Comparison of ENCODE assay signal across 28 cellular contexts in the genomic region with DNA sequence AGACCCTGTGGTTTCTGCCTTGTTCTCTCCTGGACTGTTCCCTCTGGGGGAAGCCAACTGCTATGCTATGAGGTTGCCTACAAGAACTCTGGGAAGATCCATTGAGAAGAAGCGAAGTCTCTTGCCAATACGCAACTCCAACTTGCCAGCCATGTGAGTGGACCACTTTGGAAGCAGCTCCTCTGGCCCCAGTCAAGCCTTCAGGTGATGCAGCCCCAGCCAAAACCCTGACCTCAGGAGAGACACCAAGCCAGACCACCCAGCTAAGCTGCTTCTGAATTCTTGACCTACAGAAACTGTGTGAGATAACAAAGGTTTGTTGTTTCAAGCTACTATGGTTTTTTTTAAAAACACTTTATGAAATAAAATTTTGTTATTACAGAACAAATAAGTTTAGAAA. TPM values are rescaled to one million over a fixed set of nuclear protein-coding genes. Genes with fewer than 3 reads are reported as not detected.
DNase-seq lines count a peak whose midpoint lies in the region; ATAC-seq, FAIRE-seq and TF ChIP-seq lines count a peak whose summit lies in the region.
"Had no signal": no experiment of that assay in that cellular context is flagged by ENCODE, and none has a peak within 500 bp of the region (broad histone marks: within the 10 kb centered on the region; RNA-seq: fewer than 3 reads in every experiment).

No MANE protein-coding gene starts in this region.

- no peak overlapping the region for H3K27ac ChIP-seq in K562 (ENCODE audit: extremely low read depth, low read depth, low read length)
- no peak overlapping the region for H3K27ac ChIP-seq in endodermal cell (ENCODE audit: low read depth, low read length)
- no peak overlapping the region for H3K27ac ChIP-seq in CD4-positive, alpha-beta T cell (ENCODE audit: low read depth, low read length)
- H3K27ac ChIP-seq: A549; BLaER1 treated with 17β-estradiol and CSF1 and Interleukin-3, amounts not matched to agents 10 nM and 100 nM had no signal

- no peak overlapping the region for H3K27ac Mint-ChIP-seq in endodermal cell
- no peak overlapping the region for H3K27ac Mint-ChIP-seq in CD4-positive, alpha-beta T cell
- H3K27ac Mint-ChIP-seq: CD14-positive monocyte; CD4-positive, alpha-beta memory T cell; GM23338; H9 had no signal

- ATAC-seq in K562 (no peak), omental fat pad (ENCODE audit: low FRiP score) (no peak), HG02678 (IDR thresholded peaks at IDR 0.05; ENCODE audit: unreplicated experiment) (no peak)
- no peak for ATAC-seq in CD4-positive, alpha-beta T cell (ENCODE audit: poor library complexity)
- ATAC-seq: A549, GM23338, HCT116 had no signal

- CTCF ChIA-PET in K562 (lab: Yijun Ruan, JAX; ENCODE audit: low intra/inter-chr PET ratio): no interaction called here
- CTCF ChIA-PET in CD4-positive, alpha-beta T cell (lab: Charles Lee): no interaction called here

- H3K4me3 ChIP-seq in K562: no peak overlapping the region
- H3K4me3 ChIP-seq in endodermal cell (ENCODE audit: low read length): no peak overlapping the region
- H3K4me3 ChIP-seq: A549; BLaER1 treated with 17β-estradiol and CSF1 and Interleukin-3, amounts not matched to agents 10 nM and 100 nM; GM23338 had no signal

- in situ Hi-C loops in K562 (cut with MboI): no loop called here

- no peak overlapping the region for H2AFZ ChIP-seq in K562 (ENCODE audit: low read depth, low read length)
- H2AFZ ChIP-seq: GM23338 had no signal

- DNase-seq in activated CD8-positive, alpha-beta memory T cell treated with anti-CD3 and anti-CD28 coated beads, Interleukin-2, amount 50 U/mL, for 48 hours: peak; percentile 36
- no peak for DNase-seq in activated CD8-positive, alpha-beta memory T cell treated with anti-CD3 and anti-CD28 coated beads, Interleukin-2, amount 50 U/mL, for 4 hours
- no peak for DNase-seq in K562 (ENCODE audit: extremely low read depth in 1 of 4, low spot score in 3 of 4)
- DNase-seq in endodermal cell: peak; percentile 26
- DNase-seq in omental fat pad (ENCODE audit: low spot score): peak; percentile 3
- DNase-seq in CD4-positive, alpha-beta T cell: no peak
- DNase-seq: 8988T; ACHN; AML-193; BE2C; Calu3; CD4-positive, alpha-beta memory T cell; COR-L47; DMS53; DMS79 treated with DMSO at 0.1 percent for 48 hours; GF-D8; H9 had no signal

- no peak overlapping the region for H3K9ac ChIP-seq in K562 (ENCODE audit: insufficient read depth in 1 of 2, low read depth in 2 of 2, low read length in 2 of 2)
- no peak overlapping the region for H3K9ac ChIP-seq in endodermal cell (ENCODE audit: extremely low read depth, low read length, poor library complexity, severe bottlenecking)
- H3K9ac ChIP-seq: BLaER1 treated with 17β-estradiol and CSF1 and Interleukin-3, amounts not matched to agents 10 nM and 100 nM had no signal

- no peaks in the 10 kb centered on the region for H3K36me3 Mint-ChIP-seq in endodermal cell (ENCODE audit: low read depth)
- no peaks in the 10 kb centered on the region for H3K36me3 Mint-ChIP-seq in CD4-positive, alpha-beta T cell (ENCODE audit: low read depth)
- H3K36me3 Mint-ChIP-seq: CD14-positive monocyte; CD4-positive, alpha-beta memory T cell had no signal

- no peak for TF ChIP-seq RAD21 in K562 (CRISPR knock-in tag; conservative IDR thresholded peaks at IDR 0.05 in 1 of 2, IDR thresholded peaks at IDR 0.05 in 1 of 2)

- H4K20me1 ChIP-seq in K562 (replicated peaks; ENCODE audit: control insufficient read depth, insufficient read depth, low read length): no peaks in the 10 kb centered on the region; the same call in 1 of the 2 replicates
- H4K20me1 ChIP-seq: BLaER1 treated with 17β-estradiol and CSF1 and Interleukin-3, amounts not matched to agents 10 nM and 100 nM had no signal

- peaks cover 0 to 19% of the 10 kb centered on the region in 2 experiments; a peak in 3 of 5 replicates for H3K4me1 ChIP-seq in K562 (replicated peaks in 1 of 2; ENCODE audit: control insufficient read depth in 2 of 2, insufficient read depth in 2 of 2, low read length in 2 of 2)
- H3K4me1 ChIP-seq in endodermal cell (ENCODE audit: control insufficient read depth, insufficient read depth, low read length): no peaks in the 10 kb centered on the region
- H3K4me1 ChIP-seq: A549; BE2C; BLaER1 treated with 17β-estradiol and CSF1 and Interleukin-3, amounts not matched to agents 10 nM and 100 nM had no signal

- H3K4me2 ChIP-seq in K562 (ENCODE audit: insufficient read depth, low read length): no peak overlapping the region
- H3K4me2 ChIP-seq: A549; BLaER1 treated with 17β-estradiol and CSF1 and Interleukin-3, amounts not matched to agents 10 nM and 100 nM; GM23338 had no signal

- POLR2A ChIA-PET in K562 (lab: Yijun Ruan, JAX): interaction anchor here (0.9 kb wide), 1 partner anchor 14 kb away, joined by 3 read pairs; no protein-coding TSS in a partner anchor
- POLR2A ChIA-PET in CD4-positive, alpha-beta T cell (lab: Charles Lee): no interaction called here

- H3K27me3 Mint-ChIP-seq in endodermal cell (ENCODE audit: insufficient read depth): no peaks in the 10 kb centered on the region
- H3K27me3 Mint-ChIP-seq in CD4-positive, alpha-beta T cell: no peaks in the 10 kb centered on the region

- intact Hi-C loops in K562 (cut with micrococcal nuclease): no loop called here
- intact Hi-C loops in CD4-positive, alpha-beta T cell (cut with DNase I, micrococcal nuclease): no loop called here

- no peak overlapping the region for H3K4me3 Mint-ChIP-seq in endodermal cell
- no peak overlapping the region for H3K4me3 Mint-ChIP-seq in CD4-positive, alpha-beta T cell
- H3K4me3 Mint-ChIP-seq: CD14-positive monocyte; CD4-positive, alpha-beta memory T cell; GM23338; H9 had no signal

- no TSS peak for BruUV-seq in K562 (replicated peaks; lab: Mats Ljungman, UMichigan)

- no peaks in the 10 kb centered on the region for H3K4me1 Mint-ChIP-seq in endodermal cell
- no peaks in the 10 kb centered on the region for H3K4me1 Mint-ChIP-seq in CD4-positive, alpha-beta T cell (ENCODE audit: low read depth)
- H3K4me1 Mint-ChIP-seq: CD14-positive monocyte; CD4-positive, alpha-beta memory T cell had no signal

- no peak for TF ChIP-seq EP300 in K562 (IDR thresholded peaks at IDR 0.05; ENCODE audit: low read length)

- WGBS in K562 (ENCODE audit: insufficient coverage, low coverage, missing lambda C conversion rate): 21% methylated on average over 2 of the region's 2 CpGs
- WGBS in endodermal cell (ENCODE audit: insufficient coverage in 1 of 2, insufficient read length in 1 of 2), 2 experiments: 99 to 100% methylated on average over 2 of the region's 2 CpGs

- H3K27me3 ChIP-seq in K562 (ENCODE audit: control insufficient read depth in 2 of 2, insufficient read depth in 2 of 2, low read length in 2 of 2): peaks cover 3 to 12% of the 10 kb centered on the region in 2 experiments; a peak in 3 of 5 replicates
- no peaks in the 10 kb centered on the region for H3K27me3 ChIP-seq in endodermal cell (ENCODE audit: control insufficient read depth, insufficient read depth, low read length, poor library complexity, severe bottlenecking)
- H3K27me3 ChIP-seq in CD4-positive, alpha-beta T cell (ENCODE audit: control insufficient read depth, insufficient read depth, low read length): no peaks in the 10 kb centered on the region
- H3K27me3 ChIP-seq: BE2C; BLaER1 treated with 17β-estradiol and CSF1 and Interleukin-3, amounts not matched to agents 10 nM and 100 nM had no signal

- H3K9me1 ChIP-seq in K562 (ENCODE audit: control insufficient read depth, insufficient read depth, low read length): no peaks in the 10 kb centered on the region

- H3K9me3 Mint-ChIP-seq in endodermal cell: no peaks in the 10 kb centered on the region
- H3K9me3 Mint-ChIP-seq in CD4-positive, alpha-beta T cell: no peaks in the 10 kb centered on the region
- H3K9me3 Mint-ChIP-seq: H9 had no signal

- peak; percentile 35 for FAIRE-seq in K562 (lab: Jason Lieb, UNC)
- FAIRE-seq: A549, GM12891, GM18507 had no signal

- no peaks in the 10 kb centered on the region for H3K79me2 ChIP-seq in K562 (ENCODE audit: control insufficient read depth, insufficient read depth, low read length)

- H3K9me3 ChIP-seq in K562 (replicated peaks; ENCODE audit: control insufficient read depth, insufficient read depth, low read depth, low read length) (no peaks in the 10 kb centered on the region), endodermal cell (ENCODE audit: control insufficient read depth, low read length) (no peaks in the 10 kb centered on the region)
- no peaks in the 10 kb centered on the region for H3K9me3 ChIP-seq in CD4-positive, alpha-beta T cell (ENCODE audit: control insufficient read depth, low read length)
- H3K9me3 ChIP-seq: A549, BE2C had no signal

- TF ChIP-seq POLR2A in K562 (conservative IDR thresholded peaks at IDR 0.05): no peak

- TF ChIP-seq CTCF in K562 (IDR thresholded peaks at IDR 0.05 in 2 of 3, conservative IDR thresholded peaks at IDR 0.05 in 1 of 3; ENCODE audit: insufficient read depth in 2 of 3, low read depth in 1 of 3, low read length in 3 of 3) (no peak), endodermal cell (conservative IDR thresholded peaks at IDR 0.05) (no peak), omental fat pad (IDR thresholded peaks at IDR 0.05) (no peak)
- no peak for TF ChIP-seq CTCF in CD4-positive, alpha-beta T cell (IDR thresholded peaks at IDR 0.05)

- H3K36me3 ChIP-seq in K562 (ENCODE audit: control insufficient read depth, insufficient read depth, low read length) (no peaks in the 10 kb centered on the region), endodermal cell (ENCODE audit: control insufficient read depth, insufficient read depth, low read length) (no peaks in the 10 kb centered on the region)
- H3K36me3 ChIP-seq: BE2C; BLaER1 treated with 17β-estradiol and CSF1 and Interleukin-3, amounts not matched to agents 10 nM and 100 nM had no signal

RNA-seq across cellular contexts. Expression of gene MYL7, which starts 20.2 kb away (rescaled TPM):
- not detected in 2 replicates for total RNA-seq in K562 (2011; cell fraction: chromatin; rRNA removed; ENCODE audit: low replicate concordance)
- not detected in 2 replicates for total RNA-seq in K562 (2011; cell fraction: nucleolus; rRNA removed)
- total RNA-seq in K562 (2011; cell fraction: nucleoplasm; rRNA removed): not detected in 2 replicates
- not detected in 2 replicates for total RNA-seq in K562 (2014; rRNA removed)
- total RNA-seq in K562 (2014; rRNA removed; fragmentation: Illumina TruSeq; extraction: Trizol): not detected in 2 replicates
- total RNA-seq in K562 (2015; rRNA removed; fragmentation: Illumina TruSeq; extraction: Trizol): not detected in 2 replicates
- total RNA-seq in K562 (2021): not detected in 2 replicates
- polyA plus RNA-seq in K562 (2011; rRNA removed): not detected in 2 replicates
- polyA plus RNA-seq in K562 (2011; cell fraction: cytosol; rRNA removed): 0.12 TPM in 1 of 2 replicates, not detected in the other
- polyA plus RNA-seq in K562 (2011; cell fraction: nucleus; rRNA removed): 0.27 TPM in 1 of 2 replicates, not detected in the other
- polyA plus RNA-seq in K562 (2012): not detected in 2 replicates
- polyA plus RNA-seq in K562 (2014; fragmentation: Illumina TruSeq; extraction: Trizol): not detected in 2 replicates
- not detected for polyA plus RNA-seq in K562 (2014; fragmentation: Nextera tagmentation; extraction: Ambion mirVana)
- not detected in 2 replicates for polyA plus RNA-seq in K562 (2014; rRNA removed)
- not detected in 2 replicates for polyA minus RNA-seq in K562 (2011; rRNA and poly(A)+ RNA removed)
- polyA minus RNA-seq in K562 (2011; cell fraction: cytosol; rRNA and poly(A)+ RNA removed): not detected in 2 replicates
- not detected in 2 replicates for polyA minus RNA-seq in K562 (2011; cell fraction: nucleus; rRNA and poly(A)+ RNA removed)
- total RNA-seq in endodermal cell: 100 to 1,000 TPM; 115 to 120 TPM
- polyA plus RNA-seq in endodermal cell (2013, experiment 1 of 2): 102 TPM
- 140 TPM for polyA plus RNA-seq in endodermal cell (2013, experiment 2 of 2)
- not detected for total RNA-seq in omental fat pad
- total RNA-seq in CD4-positive, alpha-beta T cell: not detected
- total RNA-seq: Calu3; CD4-positive, alpha-beta memory T cell; Daoy; GM23338; H4 had no signal
- polyA plus RNA-seq: A549; CD14-positive monocyte; CD4-positive, alpha-beta memory T cell had no signal

RNA-seq across cellular contexts. Expression of gene GCK, which starts 27.9 kb away (rescaled TPM):
- total RNA-seq in K562 (2011; cell fraction: chromatin; rRNA removed; ENCODE audit: low replicate concordance): not detected in 2 replicates
- total RNA-seq in K562 (2011; cell fraction: nucleolus; rRNA removed): not detected in 2 replicates
- total RNA-seq in K562 (2011; cell fraction: nucleoplasm; rRNA removed): not detected in 2 replicates
- 0.14 and 0.16 TPM in 2 replicates for total RNA-seq in K562 (2014; rRNA removed)
- 0.18 TPM in 1 of 2 replicates, not detected in the other for total RNA-seq in K562 (2014; rRNA removed; fragmentation: Illumina TruSeq; extraction: Trizol)
- 0.11 TPM in 1 of 2 replicates, not detected in the other for total RNA-seq in K562 (2015; rRNA removed; fragmentation: Illumina TruSeq; extraction: Trizol)
- total RNA-seq in K562 (2021): 0.11 and 0.22 TPM in 2 replicates
- polyA plus RNA-seq in K562 (2011; rRNA removed): not detected in 2 replicates
- 0.04 and 0.09 TPM in 2 replicates for polyA plus RNA-seq in K562 (2011; cell fraction: cytosol; rRNA removed)
- polyA plus RNA-seq in K562 (2011; cell fraction: nucleus; rRNA removed): 0.13 TPM in 1 of 2 replicates, not detected in the other
- polyA plus RNA-seq in K562 (2012): 0.79 and 1.2 TPM in 2 replicates
- polyA plus RNA-seq in K562 (2014; fragmentation: Illumina TruSeq; extraction: Trizol): not detected in 2 replicates
- polyA plus RNA-seq in K562 (2014; fragmentation: Nextera tagmentation; extraction: Ambion mirVana): under 1 TPM; 0.25 to 0.55 TPM
- 0.13 and 0.35 TPM in 2 replicates for polyA plus RNA-seq in K562 (2014; rRNA removed)
- not detected in 2 replicates for polyA minus RNA-seq in K562 (2011; rRNA and poly(A)+ RNA removed)
- polyA minus RNA-seq in K562 (2011; cell fraction: cytosol; rRNA and poly(A)+ RNA removed): not detected in 2 replicates
- not detected in 2 replicates for polyA minus RNA-seq in K562 (2011; cell fraction: nucleus; rRNA and poly(A)+ RNA removed)
- total RNA-seq in endodermal cell: under 1 TPM; 0.29 to 0.48 TPM
- polyA plus RNA-seq in endodermal cell (2013, experiment 1 of 2): 5.4 TPM
- polyA plus RNA-seq in endodermal cell (2013, experiment 2 of 2): 5.5 TPM
- 1 to 10 TPM in 2 of 4 donors, under 1 TPM in 2; 0.38 to 3.9 (median 1.1) TPM for total RNA-seq in omental fat pad
- total RNA-seq in CD4-positive, alpha-beta T cell: under 1 TPM; 0.47 to 0.71 TPM
- total RNA-seq: Calu3, G401, H4 had no signal
- polyA plus RNA-seq: CD14-positive monocyte had no signal

RNA-seq across cellular contexts. Expression of gene POLD2, which starts 38.0 kb away (rescaled TPM):
- total RNA-seq in K562 (2011; cell fraction: chromatin; rRNA removed; ENCODE audit: low replicate concordance): 221 and 485 TPM in 2 replicates
- total RNA-seq in K562 (2011; cell fraction: nucleolus; rRNA removed): 288 and 305 TPM in 2 replicates
- 283 and 288 TPM in 2 replicates for total RNA-seq in K562 (2011; cell fraction: nucleoplasm; rRNA removed)
- total RNA-seq in K562 (2014; rRNA removed): 225 and 257 TPM in 2 replicates
- total RNA-seq in K562 (2014; rRNA removed; fragmentation: Illumina TruSeq; extraction: Trizol): 84.6 and 112 TPM in 2 replicates
- 148 and 153 TPM in 2 replicates for total RNA-seq in K562 (2015; rRNA removed; fragmentation: Illumina TruSeq; extraction: Trizol)
- total RNA-seq in K562 (2021): 259 and 267 TPM in 2 replicates
- polyA plus RNA-seq in K562 (2011; rRNA removed): 255 and 293 TPM in 2 replicates
- polyA plus RNA-seq in K562 (2011; cell fraction: cytosol; rRNA removed): 344 and 561 TPM in 2 replicates
- polyA plus RNA-seq in K562 (2011; cell fraction: nucleus; rRNA removed): 643 and 644 TPM in 2 replicates
- polyA plus RNA-seq in K562 (2012): 248 and 301 TPM in 2 replicates
- polyA plus RNA-seq in K562 (2014; fragmentation: Illumina TruSeq; extraction: Trizol): 230 and 249 TPM in 2 replicates
- polyA plus RNA-seq in K562 (2014; fragmentation: Nextera tagmentation; extraction: Ambion mirVana): 10 to 100 TPM; 29.7 to 82.9 TPM
- polyA plus RNA-seq in K562 (2014; rRNA removed): 225 and 255 TPM in 2 replicates
- polyA minus RNA-seq in K562 (2011; rRNA and poly(A)+ RNA removed): 64.0 and 99.2 TPM in 2 replicates
- 89.3 and 91.7 TPM in 2 replicates for polyA minus RNA-seq in K562 (2011; cell fraction: cytosol; rRNA and poly(A)+ RNA removed)
- 95.6 and 131 TPM in 2 replicates for polyA minus RNA-seq in K562 (2011; cell fraction: nucleus; rRNA and poly(A)+ RNA removed)
- total RNA-seq in endodermal cell: 100 to 1,000 TPM; 127 to 141 TPM
- polyA plus RNA-seq in endodermal cell (2013, experiment 1 of 2): 118 TPM
- 108 TPM for polyA plus RNA-seq in endodermal cell (2013, experiment 2 of 2)
- total RNA-seq in omental fat pad: 10 to 100 TPM; 41.9 to 71.3 (median 44.2) TPM
- total RNA-seq in CD4-positive, alpha-beta T cell: 10 to 100 TPM; 45.2 to 48.3 TPM

RNA-seq across cellular contexts. Expression of gene YKT6, which starts 39.4 kb away (rescaled TPM):
- total RNA-seq in K562 (2011; cell fraction: chromatin; rRNA removed; ENCODE audit: low replicate concordance): 52.9 and 122 TPM in 2 replicates
- total RNA-seq in K562 (2011; cell fraction: nucleolus; rRNA removed): 80.8 and 98.2 TPM in 2 replicates
- 90.6 and 91.5 TPM in 2 replicates for total RNA-seq in K562 (2011; cell fraction: nucleoplasm; rRNA removed)
- total RNA-seq in K562 (2014; rRNA removed) (82.0 and 96.9 TPM in 2 replicates), K562 (2014; rRNA removed; fragmentation: Illumina TruSeq; extraction: Trizol) (52.0 and 57.7 TPM in 2 replicates), K562 (2015; rRNA removed; fragmentation: Illumina TruSeq; extraction: Trizol) (56.9 and 59.5 TPM in 2 replicates), K562 (2021) (73.2 and 80.6 TPM in 2 replicates), endodermal cell (100 to 1,000 TPM in 1 of 2 donors, 10 to 100 TPM in 1; 96.2 to 101 TPM), omental fat pad (10 to 100 TPM; 48.3 to 75.8 (median 54.4) TPM)
- polyA plus RNA-seq in K562 (2011; rRNA removed) (90.6 and 96.8 TPM in 2 replicates), K562 (2014; fragmentation: Illumina TruSeq; extraction: Trizol) (73.0 and 80.6 TPM in 2 replicates), K562 (2014; fragmentation: Nextera tagmentation; extraction: Ambion mirVana) (1 to 10 TPM; 1.6 to 2.8 TPM), K562 (2014; rRNA removed) (75.1 and 96.5 TPM in 2 replicates)
- polyA plus RNA-seq in K562 (2011; cell fraction: cytosol; rRNA removed): 88.6 and 98.5 TPM in 2 replicates
- 128 and 156 TPM in 2 replicates for polyA plus RNA-seq in K562 (2011; cell fraction: nucleus; rRNA removed)
- polyA plus RNA-seq in K562 (2012): 75.1 and 76.7 TPM in 2 replicates
- 46.0 and 54.8 TPM in 2 replicates for polyA minus RNA-seq in K562 (2011; rRNA and poly(A)+ RNA removed)
- polyA minus RNA-seq in K562 (2011; cell fraction: cytosol; rRNA and poly(A)+ RNA removed): 25.1 and 28.8 TPM in 2 replicates
- 46.4 and 60.2 TPM in 2 replicates for polyA minus RNA-seq in K562 (2011; cell fraction: nucleus; rRNA and poly(A)+ RNA removed)
- polyA plus RNA-seq in endodermal cell (2013, experiment 1 of 2): 93.6 TPM
- 85.7 TPM for polyA plus RNA-seq in endodermal cell (2013, experiment 2 of 2)
- 10 to 100 TPM; 85.0 to 86.4 TPM for total RNA-seq in CD4-positive, alpha-beta T cell

RNA-seq across cellular contexts. Expression of gene AEBP1, which starts 57.2 kb away (rescaled TPM):
- 1.3 and 8.8 TPM in 2 replicates for total RNA-seq in K562 (2011; cell fraction: chromatin; rRNA removed; ENCODE audit: low replicate concordance)
- 4.2 and 6.2 TPM in 2 replicates for total RNA-seq in K562 (2011; cell fraction: nucleolus; rRNA removed)
- 3.3 and 4.3 TPM in 2 replicates for total RNA-seq in K562 (2011; cell fraction: nucleoplasm; rRNA removed)
- total RNA-seq in K562 (2014; rRNA removed): 0.53 TPM in 1 of 2 replicates, not detected in the other
- 0.15 TPM in 1 of 2 replicates, not detected in the other for total RNA-seq in K562 (2014; rRNA removed; fragmentation: Illumina TruSeq; extraction: Trizol)
- total RNA-seq in K562 (2015; rRNA removed; fragmentation: Illumina TruSeq; extraction: Trizol): 0.36 TPM in 1 of 2 replicates, not detected in the other
- 0.78 and 0.87 TPM in 2 replicates for total RNA-seq in K562 (2021)
- 0.43 and 1.1 TPM in 2 replicates for polyA plus RNA-seq in K562 (2011; rRNA removed)
- 0.48 and 0.60 TPM in 2 replicates for polyA plus RNA-seq in K562 (2011; cell fraction: cytosol; rRNA removed)
- polyA plus RNA-seq in K562 (2011; cell fraction: nucleus; rRNA removed): 5.3 and 8.2 TPM in 2 replicates
- polyA plus RNA-seq in K562 (2012): 0.57 and 1.3 TPM in 2 replicates
- 0.30 and 0.69 TPM in 2 replicates for polyA plus RNA-seq in K562 (2014; fragmentation: Illumina TruSeq; extraction: Trizol)
- polyA plus RNA-seq in K562 (2014; fragmentation: Nextera tagmentation; extraction: Ambion mirVana): under 1 TPM in 1 of 2 experiments, not detected in 1; 0.04 TPM
- polyA plus RNA-seq in K562 (2014; rRNA removed): 0.03 TPM in 1 of 2 replicates, not detected in the other
- polyA minus RNA-seq in K562 (2011; rRNA and poly(A)+ RNA removed): 0.39 and 0.46 TPM in 2 replicates
- polyA minus RNA-seq in K562 (2011; cell fraction: cytosol; rRNA and poly(A)+ RNA removed): 1.0 and 1.8 TPM in 2 replicates
- 0.67 and 1.1 TPM in 2 replicates for polyA minus RNA-seq in K562 (2011; cell fraction: nucleus; rRNA and poly(A)+ RNA removed)
- 10 to 100 TPM; 55.2 to 65.8 TPM for total RNA-seq in endodermal cell
- 52.9 TPM for polyA plus RNA-seq in endodermal cell (2013, experiment 1 of 2)
- polyA plus RNA-seq in endodermal cell (2013, experiment 2 of 2): 51.0 TPM
- 100 to 1,000 TPM in 3 of 4 donors, 10 to 100 TPM in 1; 64.9 to 209 (median 163) TPM for total RNA-seq in omental fat pad
- 10 to 100 TPM; 20.3 to 21.3 TPM for total RNA-seq in CD4-positive, alpha-beta T cell
- total RNA-seq: Calu3, Daoy had no signal
- polyA plus RNA-seq: A549, CD14-positive monocyte had no signal

Comparison
In these comparisons a context has a peak if more than half of its experiments do, and no peak if none do; other contexts are left out.
1. DNase-seq: peak in activated CD8-positive, alpha-beta memory T cell treated with anti-CD3 and anti-CD28 coated beads, Interleukin-2, amount 50 U/mL, for 48 hours (single experiment), endodermal cell (single experiment) and omental fat pad (single experiment); none in activated CD8-positive, alpha-beta memory T cell treated with anti-CD3 and anti-CD28 coated beads, Interleukin-2, amount 50 U/mL, for 4 hours (single experiment), K562 (0 of 4) and CD4-positive, alpha-beta T cell (0 of 10).
2. RNA of gene MYL7, which starts 20.2 kb away (total RNA-seq): 115 to 120 TPM in endodermal cell; not detected in K562, not detected in omental fat pad and not detected in CD4-positive, alpha-beta T cell; every median in the first group is over 10 times any median in the second.